ENCODE assay signal across 18 cellular contexts in the genomic region with DNA sequence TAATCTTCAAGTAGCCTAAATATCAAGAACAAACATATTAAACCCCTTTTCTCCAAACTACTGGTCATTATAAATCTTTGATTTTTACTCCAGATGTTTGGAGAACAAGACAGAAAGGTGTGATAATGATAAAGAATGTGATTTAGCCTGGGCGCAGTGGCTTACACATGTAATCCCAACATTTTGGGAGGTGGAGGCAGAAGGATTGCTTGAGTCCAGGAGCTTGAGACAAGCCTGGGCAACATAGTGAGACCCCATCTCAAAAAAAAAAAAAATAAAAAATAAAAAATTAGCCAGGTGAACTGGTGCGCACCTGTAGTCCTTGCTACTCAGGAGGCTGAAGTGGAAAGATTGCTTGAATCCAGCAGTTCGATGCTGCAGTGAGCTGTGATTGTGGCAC.
"Had no signal": no experiment of that assay in that cellular context is flagged by ENCODE, and none has a peak within 500 bp of the region (broad histone marks: within the 10 kb centered on the region; RNA-seq: fewer than 3 reads in every experiment).

No MANE protein-coding gene starts in this region.

- H3K36me3 ChIP-seq: esophagus squamous epithelium, heart right ventricle, neural progenitor cell, transverse colon had no signal

- ATAC-seq: body of pancreas, heart right ventricle, left cardiac atrium, psoas muscle, right cardiac atrium had no signal

- DNase-seq: activated CD8-positive, alpha-beta T cell treated with anti-CD3 and anti-CD28 coated beads, Interleukin-2, amount 10 ng/mL, durations not matched to agents 7 days and 5 days; activated gamma-delta T cell treated with Interleukin-2 at 50 U/mL for 16 hours; activated T-cell treated with anti-CD3 and anti-CD28 coated beads, Interleukin-2, amount 50 U/mL, for 4 hours; body of pancreas; dermis blood vessel endothelial cell; effector memory CD8-positive, alpha-beta T cell; esophagus squamous epithelium; heart right ventricle; left cardiac atrium; mucosa of descending colon; naive B cell; psoas muscle; right cardiac atrium; transverse colon had no signal

- H3K27me3 Mint-ChIP-seq: effector memory CD8-positive, alpha-beta T cell; naive B cell; stimulated activated naive CD8-positive, alpha-beta T cell treated with anti-CD3 and anti-CD28 coated beads, Interleukin-15, Interleukin-2, amounts not matched to agents 100 ng/mL and 50 ng/mL, for 24 hours had no signal

- H2AFZ ChIP-seq: neural progenitor cell had no signal

- H3K4me3 Mint-ChIP-seq: naive B cell, neural progenitor cell had no signal

- H3K27ac Mint-ChIP-seq: neural progenitor cell had no signal

- H3K9me3 Mint-ChIP-seq: activated T-cell treated with anti-CD3 and anti-CD28 coated beads, Interleukin-2, amount 50 U/mL, for 4 hours; effector memory CD8-positive, alpha-beta T cell; naive B cell; neural progenitor cell; stimulated activated naive CD8-positive, alpha-beta T cell treated with anti-CD3 and anti-CD28 coated beads, Interleukin-15, Interleukin-2, amounts not matched to agents 100 ng/mL and 50 ng/mL, for 24 hours had no signal

- H3K27me3 ChIP-seq: body of pancreas, esophagus squamous epithelium, heart right ventricle, neural progenitor cell, transverse colon had no signal

- H3K4me1 ChIP-seq: body of pancreas, neural progenitor cell, psoas muscle had no signal

- H3K9me3 ChIP-seq: body of pancreas, esophagus squamous epithelium, heart right ventricle, mucosa of descending colon, psoas muscle, transverse colon had no signal

- H3K4me2 ChIP-seq: neural progenitor cell had no signal

- H3K27ac ChIP-seq: body of pancreas, neural progenitor cell, psoas muscle had no signal

- FAIRE-seq: islet of Langerhans had no signal

- H3K36me3 Mint-ChIP-seq: naive B cell, neural progenitor cell had no signal

- H3K4me3 ChIP-seq: body of pancreas, esophagus squamous epithelium, heart right ventricle, mucosa of descending colon, neural progenitor cell, psoas muscle, skin epidermis, transverse colon had no signal

- H3K9ac ChIP-seq: neural progenitor cell had no signal
